Comparison of ENCODE assay signal across 1 cellular context in the genomic region with DNA sequence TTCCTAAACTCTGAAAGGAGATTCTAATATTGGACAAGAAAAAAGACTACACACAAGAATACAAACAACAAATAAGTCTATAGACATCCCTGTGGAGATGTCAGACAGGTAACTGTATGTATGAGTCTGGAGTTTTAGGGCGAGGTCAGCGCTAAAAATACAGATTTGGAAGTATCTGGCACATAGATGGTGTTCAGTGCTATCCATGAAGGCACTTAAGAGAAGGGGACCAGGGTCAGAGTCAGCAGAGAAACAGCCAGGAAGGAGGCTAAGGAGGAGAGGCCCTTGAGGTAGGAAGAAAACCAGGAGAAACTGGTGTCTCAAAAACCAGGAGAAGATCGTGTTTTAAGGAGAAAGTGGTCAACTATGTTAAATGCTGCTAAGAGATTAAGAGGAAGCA.
TF ChIP-seq lines count a peak whose summit lies in the region.

No MANE protein-coding gene starts in this region.

TF ChIP-seq in GM23338, 12 proteins besides CTCF, POLR2A, EP300 and RAD21 (continued from another document):
- TF ChIP-seq, protein P1, sequence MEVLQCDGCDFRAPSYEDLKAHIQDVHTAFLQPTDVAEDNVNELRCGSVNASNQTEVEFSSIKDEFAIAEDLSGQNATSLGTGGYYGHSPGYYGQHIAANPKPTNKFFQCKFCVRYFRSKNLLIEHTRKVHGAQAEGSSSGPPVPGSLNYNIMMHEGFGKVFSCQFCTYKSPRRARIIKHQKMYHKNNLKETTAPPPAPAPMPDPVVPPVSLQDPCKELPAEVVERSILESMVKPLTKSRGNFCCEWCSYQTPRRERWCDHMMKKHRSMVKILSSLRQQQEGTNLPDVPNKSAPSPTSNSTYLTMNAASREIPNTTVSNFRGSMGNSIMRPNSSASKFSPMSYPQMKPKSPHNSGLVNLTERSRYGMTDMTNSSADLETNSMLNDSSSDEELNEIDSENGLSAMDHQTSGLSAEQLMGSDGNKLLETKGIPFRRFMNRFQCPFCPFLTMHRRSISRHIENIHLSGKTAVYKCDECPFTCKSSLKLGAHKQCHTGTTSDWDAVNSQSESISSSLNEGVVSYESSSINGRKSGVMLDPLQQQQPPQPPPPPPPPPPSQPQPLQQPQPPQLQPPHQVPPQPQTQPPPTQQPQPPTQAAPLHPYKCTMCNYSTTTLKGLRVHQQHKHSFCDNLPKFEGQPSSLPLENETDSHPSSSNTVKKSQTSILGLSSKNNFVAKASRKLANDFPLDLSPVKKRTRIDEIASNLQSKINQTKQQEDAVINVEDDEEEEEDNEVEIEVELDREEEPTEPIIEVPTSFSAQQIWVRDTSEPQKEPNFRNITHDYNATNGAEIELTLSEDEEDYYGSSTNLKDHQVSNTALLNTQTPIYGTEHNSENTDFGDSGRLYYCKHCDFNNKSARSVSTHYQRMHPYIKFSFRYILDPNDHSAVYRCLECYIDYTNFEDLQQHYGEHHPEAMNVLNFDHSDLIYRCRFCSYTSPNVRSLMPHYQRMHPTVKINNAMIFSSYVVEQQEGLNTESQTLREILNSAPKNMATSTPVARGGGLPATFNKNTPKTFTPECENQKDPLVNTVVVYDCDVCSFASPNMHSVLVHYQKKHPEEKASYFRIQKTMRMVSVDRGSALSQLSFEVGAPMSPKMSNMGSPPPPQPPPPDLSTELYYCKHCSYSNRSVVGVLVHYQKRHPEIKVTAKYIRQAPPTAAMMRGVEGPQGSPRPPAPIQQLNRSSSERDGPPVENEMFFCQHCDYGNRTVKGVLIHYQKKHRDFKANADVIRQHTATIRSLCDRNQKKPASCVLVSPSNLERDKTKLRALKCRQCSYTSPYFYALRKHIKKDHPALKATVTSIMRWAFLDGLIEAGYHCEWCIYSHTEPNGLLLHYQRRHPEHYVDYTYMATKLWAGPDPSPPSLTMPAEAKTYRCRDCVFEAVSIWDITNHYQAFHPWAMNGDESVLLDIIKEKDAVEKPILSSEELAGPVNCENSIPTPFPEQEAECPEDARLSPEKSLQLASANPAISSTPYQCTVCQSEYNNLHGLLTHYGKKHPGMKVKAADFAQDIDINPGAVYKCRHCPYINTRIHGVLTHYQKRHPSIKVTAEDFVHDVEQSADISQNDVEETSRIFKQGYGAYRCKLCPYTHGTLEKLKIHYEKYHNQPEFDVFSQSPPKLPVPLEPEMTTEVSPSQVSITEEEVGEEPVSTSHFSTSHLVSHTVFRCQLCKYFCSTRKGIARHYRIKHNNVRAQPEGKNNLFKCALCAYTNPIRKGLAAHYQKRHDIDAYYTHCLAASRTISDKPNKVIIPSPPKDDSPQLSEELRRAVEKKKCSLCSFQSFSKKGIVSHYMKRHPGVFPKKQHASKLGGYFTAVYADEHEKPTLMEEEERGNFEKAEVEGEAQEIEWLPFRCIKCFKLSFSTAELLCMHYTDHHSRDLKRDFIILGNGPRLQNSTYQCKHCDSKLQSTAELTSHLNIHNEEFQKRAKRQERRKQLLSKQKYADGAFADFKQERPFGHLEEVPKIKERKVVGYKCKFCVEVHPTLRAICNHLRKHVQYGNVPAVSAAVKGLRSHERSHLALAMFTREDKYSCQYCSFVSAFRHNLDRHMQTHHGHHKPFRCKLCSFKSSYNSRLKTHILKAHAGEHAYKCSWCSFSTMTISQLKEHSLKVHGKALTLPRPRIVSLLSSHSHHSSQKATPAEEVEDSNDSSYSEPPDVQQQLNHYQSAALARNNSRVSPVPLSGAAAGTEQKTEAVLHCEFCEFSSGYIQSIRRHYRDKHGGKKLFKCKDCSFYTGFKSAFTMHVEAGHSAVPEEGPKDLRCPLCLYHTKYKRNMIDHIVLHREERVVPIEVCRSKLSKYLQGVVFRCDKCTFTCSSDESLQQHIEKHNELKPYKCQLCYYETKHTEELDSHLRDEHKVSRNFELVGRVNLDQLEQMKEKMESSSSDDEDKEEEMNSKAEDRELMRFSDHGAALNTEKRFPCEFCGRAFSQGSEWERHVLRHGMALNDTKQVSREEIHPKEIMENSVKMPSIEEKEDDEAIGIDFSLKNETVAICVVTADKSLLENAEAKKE (CRISPR knock-in tag; IDR thresholded peaks at IDR 0.05) = no peak
- TF ChIP-seq REST (IDR thresholded peaks at IDR 0.05; ENCODE audit: unreplicated experiment) (no peak), STAT1 (IDR thresholded peaks at IDR 0.05; ENCODE audit: unreplicated experiment) (no peak), CREB1 (CRISPR knock-in tag; IDR thresholded peaks at IDR 0.05; ENCODE audit: low read depth) (no peak), EZH2 (IDR thresholded peaks at IDR 0.05; ENCODE audit: low read depth, unreplicated experiment) (no peak), POLR2AphosphoS5 (IDR thresholded peaks at IDR 0.05; ENCODE audit: low read depth) (no peak), JUNB (IDR thresholded peaks at IDR 0.05; ENCODE audit: unreplicated experiment) (no peak)
